Comparison of ENCODE assay signal across 8 cellular contexts in genomic region chr14:23953464-23954278, GRCh38. TPM values are rescaled to one million over a fixed set of nuclear protein-coding genes. Genes with fewer than 3 reads are reported as not detected.
DNase-seq lines count a peak whose midpoint lies in the region; ATAC-seq, FAIRE-seq and TF ChIP-seq lines count a peak whose summit lies in the region.

TSS of gene DHRS4 (plus strand) at chr14:23953770. CDS start at chr14:23953789, 19 bp downstream.

- H3K4me2 ChIP-seq in BLaER1, result peak within 1 kb of the TSS; percentile 88

- no peaks in the 10 kb centered on the region for H3K27me3 ChIP-seq in BLaER1
- H3K27me3 ChIP-seq in colonic mucosa, result no peaks in the 10 kb centered on the region

- H3K4me3 ChIP-seq in BLaER1 (peak within 1 kb of the TSS; percentile 86), colonic mucosa (peak within 1 kb of the TSS; percentile 79)

- H3K36me3 ChIP-seq in BLaER1 (peaks cover 28% of the 10 kb centered on the region; the same call in 1 of the 2 replicates), colonic mucosa (no peaks in the 10 kb centered on the region)

- peak; percentile 94 for TF ChIP-seq CTCF in colonic mucosa (IDR thresholded peaks at IDR 0.05)

- no peaks in the 10 kb centered on the region for H4K20me1 ChIP-seq in BLaER1

- H3K9me3 ChIP-seq in BLaER1 (peaks cover 30% of the 10 kb centered on the region), colonic mucosa (no peaks in the 10 kb centered on the region)

- peak; percentile 48 for DNase-seq in GM19239 (ENCODE audit: insufficient read length, low spot score)
- DNase-seq in NCI-H524 (lab: John Stamatoyannopoulos, UW), result peak; percentile 90 to 95
- peak; percentile 85 for DNase-seq in activated CD4-positive, alpha-beta T cell treated with anti-CD3 and anti-CD28 coated beads for 48 hours
- peak; percentile 91 for DNase-seq in colonic mucosa
- peak; percentile 92 for DNase-seq in left lobe of liver (ENCODE audit: low spot score)
- DNase-seq in stimulated activated CD4-positive, alpha-beta T cell treated with anti-CD3 and anti-CD28 coated beads, Interleukin-2, amount 100 ng/mL, for 4 hours (ENCODE audit: low read depth), result peak; percentile 66

- peak within 1 kb of the TSS; percentile 86 for H3K9ac ChIP-seq in BLaER1
- peak within 1 kb of the TSS; percentile 85 to 92 for H3K9ac ChIP-seq in colonic mucosa (ENCODE audit: low read depth in 2 of 2, low read length in 2 of 2)

- ATAC-seq in HG03460 (IDR thresholded peaks at IDR 0.05; ENCODE audit: unreplicated experiment), result peak; percentile 87
- ATAC-seq in left lobe of liver, result peak; percentile 90

- peaks cover 18% of the 10 kb centered on the region for H3K4me1 ChIP-seq in BLaER1
- no peaks in the 10 kb centered on the region for H3K4me1 ChIP-seq in colonic mucosa

- FAIRE-seq in GM19239 (lab: Jason Lieb, UNC), result peak; percentile 54

- intact Hi-C loops in colonic mucosa (cut with DNase I), result no loop called here

- H3K27ac ChIP-seq in BLaER1 (peak within 1 kb of the TSS; percentile 81), colonic mucosa (peak within 1 kb of the TSS; percentile 81)

RNA-seq across cellular contexts. Expression of gene DHRS4, which starts in this region (rescaled TPM):
- total RNA-seq in colonic mucosa (10 to 100 TPM; 34.0 to 74.4 TPM), left lobe of liver (59.0 TPM)

Comparison
In these comparisons a context has a peak if more than half of its experiments do, and no peak if none do; other contexts are left out.
1. Peak in every context shown above with its lines: DNase-seq, ATAC-seq, H3K4me3 ChIP-seq and H3K27ac ChIP-seq.